ENCODE assay signal across 1 cellular context in genomic region chr7:51301806-51302205, GRCh38.
TF ChIP-seq lines count a peak whose summit lies in the region.

No MANE protein-coding gene starts in this region.

TF ChIP-seq in WTC11, 78 proteins besides CTCF, POLR2A, EP300 and RAD21 (continued from another document):
- no peak for TF ChIP-seq AR (CRISPR knock-in tag; IDR thresholded peaks at IDR 0.05)
- TF ChIP-seq SOX15 (CRISPR knock-in tag; IDR thresholded peaks at IDR 0.05): no peak
- TF ChIP-seq ZNF281 (CRISPR knock-in tag; IDR thresholded peaks at IDR 0.05): no peak
- TF ChIP-seq ZBTB21 (CRISPR knock-in tag; IDR thresholded peaks at IDR 0.05; ENCODE audit: borderline replicate concordance): no peak
- TF ChIP-seq ZNF138 (CRISPR knock-in tag; conservative IDR thresholded peaks at IDR 0.05): no peak
- no peak for TF ChIP-seq FOXP1 (CRISPR knock-in tag; IDR thresholded peaks at IDR 0.05; ENCODE audit: borderline replicate concordance)
- no peak for TF ChIP-seq ATF3 (CRISPR knock-in tag; conservative IDR thresholded peaks at IDR 0.05)
- TF ChIP-seq NFE2L1 (CRISPR knock-in tag; IDR thresholded peaks at IDR 0.05): no peak
